Comparison of ENCODE assay signal across 8 cellular contexts in genomic region chr5:40682431-40683017, GRCh38. TPM values are rescaled to one million over a fixed set of nuclear protein-coding genes. Genes with fewer than 3 reads are reported as not detected.
DNase-seq lines count a peak whose midpoint lies in the region; ATAC-seq and TF ChIP-seq lines count a peak whose summit lies in the region.

No MANE protein-coding gene starts in this region.

- no peaks in the 10 kb centered on the region for H4K20me1 ChIP-seq in SU-DHL-6 (ENCODE audit: low read depth, low read length)

- H3K27me3 ChIP-seq in SU-DHL-6 (ENCODE audit: low read length): no peaks in the 10 kb centered on the region
- H3K27me3 ChIP-seq in esophagus squamous epithelium: peaks cover 0 to 19% (median 0%) of the 10 kb centered on the region in 4 donors
- peaks cover 2% of the 10 kb centered on the region for H3K27me3 ChIP-seq in prostate gland (replicated peaks; ENCODE audit: insufficient read depth)
- H3K27me3 ChIP-seq in aorta (ENCODE audit: control insufficient read depth in 1 of 2, insufficient read depth in 2 of 2, low read length in 1 of 2): no peaks in the 10 kb centered on the region

- WGBS in esophagus squamous epithelium, 2 donors: 52 to 65% methylated on average over 10 of the region's 10 CpGs
- WGBS in prostate gland: 84% methylated on average over 10 of the region's 10 CpGs
- WGBS in aorta, 2 donors: 77 to 90% methylated on average over 10 of the region's 10 CpGs

- no peaks in the 10 kb centered on the region for H3K36me3 ChIP-seq in SU-DHL-6 (ENCODE audit: low read length)
- no peaks in the 10 kb centered on the region for H3K36me3 ChIP-seq in esophagus squamous epithelium
- no peaks in the 10 kb centered on the region for H3K36me3 ChIP-seq in prostate gland
- H3K36me3 ChIP-seq in aorta (ENCODE audit: control insufficient read depth in 1 of 2, insufficient read depth in 2 of 2, low read length in 1 of 2): no peaks in the 10 kb centered on the region

- TF ChIP-seq POLR2A in esophagus squamous epithelium (IDR thresholded peaks at IDR 0.05) (peak in 1 of 4 donors; percentile 9), prostate gland (IDR thresholded peaks at IDR 0.05) (no peak)

- H3K27ac ChIP-seq in SU-DHL-6 (ENCODE audit: low read depth, low read length) (no peak overlapping the region), esophagus squamous epithelium (peak overlapping the region; percentile 92 to 99 (median 96)), prostate gland (peak overlapping the region in 1 of 2 donors; percentile 27), aorta (ENCODE audit: low read depth in 1 of 2, low read length in 2 of 2) (no peak overlapping the region)

- TF ChIP-seq CTCF in GM12864 (IDR thresholded peaks at IDR 0.05; ENCODE audit: low read depth, low read length, missing control alignments) (no peak), SU-DHL-6 (IDR thresholded peaks at IDR 0.05; ENCODE audit: insufficient read depth, low read length, poor library complexity, severe bottlenecking) (no peak), esophagus squamous epithelium (IDR thresholded peaks at IDR 0.05) (no peak), prostate gland (IDR thresholded peaks at IDR 0.05) (no peak)

- H3K9me2 ChIP-seq in SU-DHL-6 (replicated peaks; ENCODE audit: insufficient read depth, low read length): no peaks in the 10 kb centered on the region

- peaks cover 10% of the 10 kb centered on the region for H3F3A ChIP-seq in SU-DHL-6 (ENCODE audit: insufficient read depth)

- no peak overlapping the region for H3K9ac ChIP-seq in SU-DHL-6 (ENCODE audit: low read length)

- DNase-seq in GM12864 (ENCODE audit: low read depth) (no peak), esophagus squamous epithelium (lab: John Stamatoyannopoulos, UW) (no peak), prostate gland (ENCODE audit: low spot score) (no peak), activated gamma-delta T cell treated with Interleukin-2 at 50 U/mL for 16 hours (no peak), head of caudate nucleus (no peak), occipital lobe (lab: John Stamatoyannopoulos, UW) (no peak), aorta (no peak)

- no peak for ATAC-seq in aorta (ENCODE audit: low FRiP score)

- intact Hi-C loops in esophagus squamous epithelium (cut with DNase I): no loop called here
- intact Hi-C loops in prostate gland (cut with DNase I): no loop called here
- intact Hi-C loops in head of caudate nucleus (cut with DNase I): no loop called here
- intact Hi-C loops in aorta (cut with DNase I): no loop called here

- H3K79me2 ChIP-seq in SU-DHL-6 (ENCODE audit: insufficient read depth, low read length): no peaks in the 10 kb centered on the region

- peaks cover 6 to 86% (median 25%) of the 10 kb centered on the region in 3 donors for H3K4me1 ChIP-seq in esophagus squamous epithelium
- H3K4me1 ChIP-seq in prostate gland (replicated peaks): peaks cover 17% of the 10 kb centered on the region
- H3K4me1 ChIP-seq in aorta (ENCODE audit: control insufficient read depth in 1 of 2, insufficient read depth in 2 of 2, low read length in 2 of 2): no peaks in the 10 kb centered on the region

- peak overlapping the region; percentile 73 for H3K4me2 ChIP-seq in SU-DHL-6 (ENCODE audit: low read depth, low read length, poor library complexity, severe bottlenecking)

- H3K9me3 ChIP-seq in SU-DHL-6 (ENCODE audit: insufficient read depth, low read length) (no peaks in the 10 kb centered on the region), esophagus squamous epithelium (no peaks in the 10 kb centered on the region), prostate gland (no peaks in the 10 kb centered on the region), aorta (ENCODE audit: control insufficient read depth, low read length) (no peaks in the 10 kb centered on the region)

- H3K4me3 ChIP-seq in GM12864 (ENCODE audit: low read depth, low read length) (peak overlapping the region; percentile 12; the same call in 1 of the 2 replicates), SU-DHL-6 (ENCODE audit: insufficient read depth, low read length, poor library complexity, severe bottlenecking) (no peak overlapping the region), esophagus squamous epithelium (peak overlapping the region; percentile 57 to 88 (median 79)), prostate gland (peak overlapping the region; percentile 61 to 68), aorta (ENCODE audit: low read length in 2 of 2) (no peak overlapping the region)

- no peak overlapping the region for H2AFZ ChIP-seq in SU-DHL-6 (ENCODE audit: low read depth, low read length, severe bottlenecking)

RNA-seq across cellular contexts. Expression of gene PTGER4, which starts 2.8 kb away (rescaled TPM):
- 10 to 100 TPM in 2 of 4 donors, 1 to 10 TPM in 2; 7.1 to 21.9 (median 11.6) TPM for total RNA-seq in esophagus squamous epithelium
- 10 to 100 TPM; 22.0 to 78.3 TPM for total RNA-seq in prostate gland
- total RNA-seq in occipital lobe: 3.3 TPM
- total RNA-seq in aorta: 10 to 100 TPM in 1 of 2 donors, 1 to 10 TPM in 1; 10.0 to 18.2 TPM
- polyA plus RNA-seq in aorta: 1 to 10 TPM; 5.2 to 7.4 TPM

Comparison
In these comparisons a context has a peak if more than half of its experiments do, and no peak if none do; other contexts are left out.
1. H3K4me3 ChIP-seq: peak in GM12864 (single experiment), esophagus squamous epithelium (4 of 4) and prostate gland (2 of 2); none in SU-DHL-6 (single experiment) and aorta (0 of 2).
2. H3K27ac ChIP-seq: peak in esophagus squamous epithelium (4 of 4); none in SU-DHL-6 (single experiment) and aorta (0 of 2).